8 cellular contexts compared by ENCODE assay signal in the genomic region with DNA sequence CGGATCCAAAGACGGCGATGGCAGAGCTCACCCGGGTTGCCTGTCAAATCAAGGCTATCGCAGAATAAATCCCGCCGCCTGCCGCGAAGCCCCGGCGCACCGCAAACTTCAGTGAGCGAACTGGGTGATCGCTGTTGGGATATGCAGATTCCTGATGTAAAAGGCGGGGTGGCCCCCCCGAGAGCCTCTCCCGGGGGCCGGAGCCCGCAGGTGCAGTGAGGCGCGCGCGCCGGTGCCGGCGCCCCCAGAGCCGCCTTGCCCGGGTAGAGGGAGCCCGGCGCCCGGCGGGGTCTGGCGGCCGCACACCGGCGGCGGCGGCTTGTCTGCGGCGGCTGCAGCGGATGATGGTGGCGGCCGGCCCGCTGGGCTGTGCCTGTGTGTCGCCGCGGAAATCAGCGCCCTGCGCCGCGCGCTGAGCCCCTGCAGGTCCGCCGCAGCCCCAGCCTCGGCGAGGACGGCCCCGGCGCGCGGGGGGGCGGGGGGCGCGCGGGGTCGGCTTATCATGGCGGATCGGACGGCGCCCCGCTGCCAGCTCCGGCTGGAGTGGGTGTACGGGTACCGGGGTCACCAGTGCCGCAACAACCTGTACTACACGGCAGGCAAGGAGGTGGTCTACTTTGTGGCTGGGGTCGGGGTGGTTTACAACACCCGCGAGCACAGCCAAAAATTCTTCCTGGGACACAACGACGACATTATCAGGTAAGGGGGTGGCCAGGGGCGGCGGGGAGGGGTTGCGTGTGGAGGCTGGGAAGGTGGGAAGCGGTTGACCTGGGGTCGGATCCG. TPM values are rescaled to one million over a fixed set of nuclear protein-coding genes. Genes with fewer than 3 reads are reported as not detected.
A peak's percentile ranks its signal among the peaks of the same experiment; 100 is the strongest.
DNase-seq lines count a peak whose midpoint lies in the region; ATAC-seq lines count a peak whose summit lies in the region.

No MANE protein-coding gene starts in this region.

- peaks cover 12% of the 10 kb centered on the region for H3K4me1 ChIP-seq in rectal smooth muscle tissue (ENCODE audit: control insufficient read depth, insufficient read depth, low read length)

- intact Hi-C loops in left ventricle myocardium superior (cut with micrococcal nuclease): no loop called here

- peak overlapping the region; percentile 14 for H3K9ac ChIP-seq in rectal smooth muscle tissue (ENCODE audit: low read length)

- ATAC-seq in left ventricle myocardium superior: no peak
- ATAC-seq in GM18870 (IDR thresholded peaks at IDR 0.05; ENCODE audit: unreplicated experiment): no peak

- peaks cover 3% of the 10 kb centered on the region for H3K27me3 ChIP-seq in rectal smooth muscle tissue (ENCODE audit: control insufficient read depth, insufficient read depth, low read length)

- H3K27ac ChIP-seq in rectal smooth muscle tissue (ENCODE audit: low read depth, low read length): no peak overlapping the region

- no peaks in the 10 kb centered on the region for H3K36me3 ChIP-seq in rectal smooth muscle tissue (ENCODE audit: control insufficient read depth, insufficient read depth, low read length)

- peak overlapping the region; percentile 90 for H3K4me3 ChIP-seq in rectal smooth muscle tissue (ENCODE audit: low read length)

- DNase-seq in NCI-H1105 treated with DMSO at 0.1 percent for 48 hours (lab: John Stamatoyannopoulos, UW) (peak; percentile 40), NCI-H1105 (lab: John Stamatoyannopoulos, UW) (no peak), NCI-H1694 (lab: John Stamatoyannopoulos, UW) (peak; percentile 7), left ventricle myocardium superior (peak; percentile 55), AML-193 (lab: John Stamatoyannopoulos, UW) (no peak)
- DNase-seq in activated naive CD4-positive, alpha-beta T cell treated with Interleukin-2 at 50 U/mL for 16 hours: peak; percentile 30

RNA-seq across cellular contexts. Expression of gene EML6, which starts 1.3 kb away (rescaled TPM):
- total RNA-seq in left ventricle myocardium superior: 0.59 TPM

Comparison
In these comparisons a context has a peak if more than half of its experiments do, and no peak if none do; other contexts are left out.
1. DNase-seq: peak in NCI-H1105 treated with DMSO at 0.1 percent for 48 hours (single experiment), NCI-H1694 (single experiment), activated naive CD4-positive, alpha-beta T cell treated with Interleukin-2 at 50 U/mL for 16 hours (single experiment) and left ventricle myocardium superior (single experiment); none in NCI-H1105 (single experiment) and AML-193 (0 of 2).